ENCODE assay signal across 1 cellular context in the genomic region with DNA sequence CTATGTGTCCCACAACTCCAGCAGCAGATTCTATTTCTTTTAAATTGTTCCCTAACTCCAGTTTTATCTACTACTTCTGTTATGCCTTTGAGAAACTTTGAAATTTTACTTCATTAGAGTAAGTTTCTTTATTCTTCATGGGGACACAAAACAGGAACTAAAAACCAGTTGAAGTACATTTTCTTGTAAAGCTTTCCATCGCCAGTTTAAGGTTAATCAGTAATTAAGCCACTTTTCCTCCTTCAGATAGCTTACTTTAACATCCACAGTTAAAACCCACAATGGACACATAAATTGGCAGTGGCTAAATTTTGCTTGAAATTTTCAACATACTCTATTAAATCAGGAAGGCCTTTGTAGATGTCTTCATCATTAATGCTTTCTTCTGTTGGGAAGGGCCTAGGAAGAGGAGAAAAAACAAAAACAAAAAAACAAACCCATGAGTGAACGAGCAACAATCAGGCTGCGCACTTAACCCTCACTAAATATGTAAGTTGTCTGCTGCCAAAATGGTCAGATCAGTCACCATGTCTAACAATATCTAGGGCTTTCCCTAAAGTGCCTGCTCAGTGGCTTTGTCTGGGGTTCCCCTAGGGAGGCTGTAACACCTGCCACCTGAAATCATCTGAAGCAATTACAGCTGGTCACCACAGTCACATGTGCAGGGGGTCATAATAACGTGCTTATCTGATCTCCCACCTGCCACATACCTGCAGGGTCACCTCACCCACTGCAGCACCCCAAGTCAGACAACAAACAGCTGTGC.
TF ChIP-seq lines count a peak whose summit lies in the region.

No MANE protein-coding gene starts in this region.

TF ChIP-seq in WTC11, 78 proteins besides CTCF, POLR2A, EP300 and RAD21 (continued from another document):
- TF ChIP-seq, protein P1, sequence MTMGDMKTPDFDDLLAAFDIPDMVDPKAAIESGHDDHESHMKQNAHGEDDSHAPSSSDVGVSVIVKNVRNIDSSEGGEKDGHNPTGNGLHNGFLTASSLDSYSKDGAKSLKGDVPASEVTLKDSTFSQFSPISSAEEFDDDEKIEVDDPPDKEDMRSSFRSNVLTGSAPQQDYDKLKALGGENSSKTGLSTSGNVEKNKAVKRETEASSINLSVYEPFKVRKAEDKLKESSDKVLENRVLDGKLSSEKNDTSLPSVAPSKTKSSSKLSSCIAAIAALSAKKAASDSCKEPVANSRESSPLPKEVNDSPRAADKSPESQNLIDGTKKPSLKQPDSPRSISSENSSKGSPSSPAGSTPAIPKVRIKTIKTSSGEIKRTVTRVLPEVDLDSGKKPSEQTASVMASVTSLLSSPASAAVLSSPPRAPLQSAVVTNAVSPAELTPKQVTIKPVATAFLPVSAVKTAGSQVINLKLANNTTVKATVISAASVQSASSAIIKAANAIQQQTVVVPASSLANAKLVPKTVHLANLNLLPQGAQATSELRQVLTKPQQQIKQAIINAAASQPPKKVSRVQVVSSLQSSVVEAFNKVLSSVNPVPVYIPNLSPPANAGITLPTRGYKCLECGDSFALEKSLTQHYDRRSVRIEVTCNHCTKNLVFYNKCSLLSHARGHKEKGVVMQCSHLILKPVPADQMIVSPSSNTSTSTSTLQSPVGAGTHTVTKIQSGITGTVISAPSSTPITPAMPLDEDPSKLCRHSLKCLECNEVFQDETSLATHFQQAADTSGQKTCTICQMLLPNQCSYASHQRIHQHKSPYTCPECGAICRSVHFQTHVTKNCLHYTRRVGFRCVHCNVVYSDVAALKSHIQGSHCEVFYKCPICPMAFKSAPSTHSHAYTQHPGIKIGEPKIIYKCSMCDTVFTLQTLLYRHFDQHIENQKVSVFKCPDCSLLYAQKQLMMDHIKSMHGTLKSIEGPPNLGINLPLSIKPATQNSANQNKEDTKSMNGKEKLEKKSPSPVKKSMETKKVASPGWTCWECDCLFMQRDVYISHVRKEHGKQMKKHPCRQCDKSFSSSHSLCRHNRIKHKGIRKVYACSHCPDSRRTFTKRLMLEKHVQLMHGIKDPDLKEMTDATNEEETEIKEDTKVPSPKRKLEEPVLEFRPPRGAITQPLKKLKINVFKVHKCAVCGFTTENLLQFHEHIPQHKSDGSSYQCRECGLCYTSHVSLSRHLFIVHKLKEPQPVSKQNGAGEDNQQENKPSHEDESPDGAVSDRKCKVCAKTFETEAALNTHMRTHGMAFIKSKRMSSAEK (CRISPR knock-in tag; IDR thresholded peaks at IDR 0.05; ENCODE audit: borderline replicate concordance) = no peak
- TF ChIP-seq, protein P2, sequence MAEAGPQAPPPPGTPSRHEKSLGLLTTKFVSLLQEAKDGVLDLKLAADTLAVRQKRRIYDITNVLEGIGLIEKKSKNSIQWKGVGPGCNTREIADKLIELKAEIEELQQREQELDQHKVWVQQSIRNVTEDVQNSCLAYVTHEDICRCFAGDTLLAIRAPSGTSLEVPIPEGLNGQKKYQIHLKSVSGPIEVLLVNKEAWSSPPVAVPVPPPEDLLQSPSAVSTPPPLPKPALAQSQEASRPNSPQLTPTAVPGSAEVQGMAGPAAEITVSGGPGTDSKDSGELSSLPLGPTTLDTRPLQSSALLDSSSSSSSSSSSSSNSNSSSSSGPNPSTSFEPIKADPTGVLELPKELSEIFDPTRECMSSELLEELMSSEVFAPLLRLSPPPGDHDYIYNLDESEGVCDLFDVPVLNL (CRISPR knock-in tag; IDR thresholded peaks at IDR 0.05; ENCODE audit: borderline replicate concordance, low read depth) = no peak
- TF ChIP-seq IRF2 (CRISPR knock-in tag; IDR thresholded peaks at IDR 0.05; ENCODE audit: borderline replicate concordance, low read depth) = no peak
- TF ChIP-seq, protein P3, sequence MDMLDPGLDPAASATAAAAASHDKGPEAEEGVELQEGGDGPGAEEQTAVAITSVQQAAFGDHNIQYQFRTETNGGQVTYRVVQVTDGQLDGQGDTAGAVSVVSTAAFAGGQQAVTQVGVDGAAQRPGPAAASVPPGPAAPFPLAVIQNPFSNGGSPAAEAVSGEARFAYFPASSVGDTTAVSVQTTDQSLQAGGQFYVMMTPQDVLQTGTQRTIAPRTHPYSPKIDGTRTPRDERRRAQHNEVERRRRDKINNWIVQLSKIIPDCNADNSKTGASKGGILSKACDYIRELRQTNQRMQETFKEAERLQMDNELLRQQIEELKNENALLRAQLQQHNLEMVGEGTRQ (CRISPR knock-in tag; IDR thresholded peaks at IDR 0.05) = no peak
- TF ChIP-seq ZNF423 (CRISPR knock-in tag; IDR thresholded peaks at IDR 0.05) = no peak
- TF ChIP-seq SP1 (CRISPR knock-in tag; conservative IDR thresholded peaks at IDR 0.05) = no peak
- no peak for TF ChIP-seq CREM (CRISPR knock-in tag; IDR thresholded peaks at IDR 0.05)
- TF ChIP-seq, protein P4, sequence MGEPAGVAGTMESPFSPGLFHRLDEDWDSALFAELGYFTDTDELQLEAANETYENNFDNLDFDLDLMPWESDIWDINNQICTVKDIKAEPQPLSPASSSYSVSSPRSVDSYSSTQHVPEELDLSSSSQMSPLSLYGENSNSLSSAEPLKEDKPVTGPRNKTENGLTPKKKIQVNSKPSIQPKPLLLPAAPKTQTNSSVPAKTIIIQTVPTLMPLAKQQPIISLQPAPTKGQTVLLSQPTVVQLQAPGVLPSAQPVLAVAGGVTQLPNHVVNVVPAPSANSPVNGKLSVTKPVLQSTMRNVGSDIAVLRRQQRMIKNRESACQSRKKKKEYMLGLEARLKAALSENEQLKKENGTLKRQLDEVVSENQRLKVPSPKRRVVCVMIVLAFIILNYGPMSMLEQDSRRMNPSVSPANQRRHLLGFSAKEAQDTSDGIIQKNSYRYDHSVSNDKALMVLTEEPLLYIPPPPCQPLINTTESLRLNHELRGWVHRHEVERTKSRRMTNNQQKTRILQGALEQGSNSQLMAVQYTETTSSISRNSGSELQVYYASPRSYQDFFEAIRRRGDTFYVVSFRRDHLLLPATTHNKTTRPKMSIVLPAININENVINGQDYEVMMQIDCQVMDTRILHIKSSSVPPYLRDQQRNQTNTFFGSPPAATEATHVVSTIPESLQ (CRISPR knock-in tag; IDR thresholded peaks at IDR 0.05) = no peak
- no peak for TF ChIP-seq ZNF416 (CRISPR knock-in tag; IDR thresholded peaks at IDR 0.05)
- no peak for TF ChIP-seq GRHL2 (CRISPR knock-in tag; IDR thresholded peaks at IDR 0.05; ENCODE audit: insufficient replicate concordance, severe bottlenecking)
- no peak for TF ChIP-seq FOXJ3 (CRISPR knock-in tag; IDR thresholded peaks at IDR 0.05; ENCODE audit: borderline replicate concordance)
- TF ChIP-seq, protein P5, sequence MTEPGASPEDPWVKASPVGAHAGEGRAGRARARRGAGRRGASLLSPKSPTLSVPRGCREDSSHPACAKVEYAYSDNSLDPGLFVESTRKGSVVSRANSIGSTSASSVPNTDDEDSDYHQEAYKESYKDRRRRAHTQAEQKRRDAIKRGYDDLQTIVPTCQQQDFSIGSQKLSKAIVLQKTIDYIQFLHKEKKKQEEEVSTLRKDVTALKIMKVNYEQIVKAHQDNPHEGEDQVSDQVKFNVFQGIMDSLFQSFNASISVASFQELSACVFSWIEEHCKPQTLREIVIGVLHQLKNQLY (CRISPR knock-in tag; IDR thresholded peaks at IDR 0.05) = no peak
- TF ChIP-seq, protein P6, sequence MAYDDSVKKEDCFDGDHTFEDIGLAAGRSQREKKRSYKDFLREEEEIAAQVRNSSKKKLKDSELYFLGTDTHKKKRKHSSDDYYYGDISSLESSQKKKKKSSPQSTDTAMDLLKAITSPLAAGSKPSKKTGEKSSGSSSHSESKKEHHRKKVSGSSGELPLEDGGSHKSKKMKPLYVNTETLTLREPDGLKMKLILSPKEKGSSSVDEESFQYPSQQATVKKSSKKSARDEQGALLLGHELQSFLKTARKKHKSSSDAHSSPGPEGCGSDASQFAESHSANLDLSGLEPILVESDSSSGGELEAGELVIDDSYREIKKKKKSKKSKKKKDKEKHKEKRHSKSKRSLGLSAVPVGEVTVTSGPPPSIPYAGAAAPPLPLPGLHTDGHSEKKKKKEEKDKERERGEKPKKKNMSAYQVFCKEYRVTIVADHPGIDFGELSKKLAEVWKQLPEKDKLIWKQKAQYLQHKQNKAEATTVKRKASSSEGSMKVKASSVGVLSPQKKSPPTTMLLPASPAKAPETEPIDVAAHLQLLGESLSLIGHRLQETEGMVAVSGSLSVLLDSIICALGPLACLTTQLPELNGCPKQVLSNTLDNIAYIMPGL (CRISPR knock-in tag; IDR thresholded peaks at IDR 0.05) = no peak
- TF ChIP-seq MXD4 (CRISPR knock-in tag; IDR thresholded peaks at IDR 0.05; ENCODE audit: borderline replicate concordance) = no peak
